15 cellular contexts compared by ENCODE assay signal in the genomic region with DNA sequence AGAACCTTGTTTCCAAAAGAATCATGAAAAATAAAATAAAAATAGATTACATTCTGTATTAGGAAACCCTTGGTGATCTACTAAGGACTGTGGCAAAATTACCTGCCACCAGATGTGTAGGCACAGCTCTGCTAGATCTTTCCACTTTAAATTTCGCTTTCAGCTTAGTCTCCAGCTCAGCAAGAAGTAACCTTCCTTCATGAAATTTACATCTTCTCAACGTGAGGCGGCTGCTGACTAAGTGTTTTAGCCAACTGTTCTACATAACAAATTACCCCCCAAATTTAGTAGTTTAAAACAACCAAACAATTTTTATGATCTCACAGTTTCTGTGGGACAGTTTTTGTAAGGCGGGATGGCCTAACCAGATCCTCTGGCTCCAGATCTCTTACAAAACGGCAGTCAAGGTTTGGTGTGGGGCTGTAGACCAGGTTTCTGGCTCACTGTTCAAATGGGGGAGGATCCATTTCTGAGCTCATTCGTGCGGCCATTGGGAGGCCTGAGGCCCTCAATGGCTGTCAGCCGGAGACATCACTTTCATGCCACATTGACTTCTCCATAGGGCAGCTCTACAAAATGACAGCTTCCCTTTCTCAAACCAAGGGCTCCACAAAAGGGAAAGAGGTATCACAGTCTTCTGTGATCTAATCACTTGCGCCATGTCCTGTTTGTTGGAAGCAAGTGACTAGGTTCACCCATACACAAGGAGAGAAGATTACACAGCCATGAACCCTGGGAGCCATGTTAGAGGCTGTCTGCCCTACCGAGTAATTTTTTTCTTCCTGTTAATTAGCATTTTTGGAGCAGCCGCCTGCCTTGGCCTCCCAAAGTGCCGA. TPM values are rescaled to one million over a fixed set of nuclear protein-coding genes. Genes with fewer than 3 reads are reported as not detected.
DNase-seq lines count a peak whose midpoint lies in the region; ATAC-seq lines count a peak whose summit lies in the region.
"Had no signal": no experiment of that assay in that cellular context is flagged by ENCODE, and none has a peak within 500 bp of the region (broad histone marks: within the 10 kb centered on the region; RNA-seq: fewer than 3 reads in every experiment).

No MANE protein-coding gene starts in this region.

- ATAC-seq in GM18517 (IDR thresholded peaks at IDR 0.05; ENCODE audit: unreplicated experiment) (peak; percentile 33), HG03025 (IDR thresholded peaks at IDR 0.05; ENCODE audit: low FRiP score, unreplicated experiment) (peak; percentile 38), GM18858 (IDR thresholded peaks at IDR 0.05; ENCODE audit: unreplicated experiment) (no peak)
- ATAC-seq: activated naive CD8-positive, alpha-beta T cell treated with anti-CD3 and anti-CD28 coated beads, Interleukin-2, amount 50 U/mL, for 24 hours; heart right ventricle had no signal

- H3K9ac ChIP-seq in SK-N-MC (ENCODE audit: insufficient read length): peak overlapping the region; percentile 63

- no peaks in the 10 kb centered on the region for H3K9me3 ChIP-seq in SK-N-MC (ENCODE audit: low read depth, low read length)
- H3K9me3 ChIP-seq: heart right ventricle, upper lobe of left lung had no signal

- peak overlapping the region; percentile 95 for H3K27ac ChIP-seq in SK-N-MC
- H3K27ac ChIP-seq: epithelial cell of prostate, upper lobe of left lung had no signal

- H3K4me3 ChIP-seq in SK-N-MC: 0 out of 2 replicates have a peak overlapping the region, but pooled peaks have one; percentile 34
- H3K4me3 ChIP-seq: heart right ventricle, upper lobe of left lung had no signal

- DNase-seq in AML-193 (lab: John Stamatoyannopoulos, UW) (peak; percentile 5 to 7), SK-N-MC (ENCODE audit: low read depth, low spot score) (peak; percentile 28), H4 (ENCODE audit: low spot score) (no peak), NCI-H345 treated with DMSO at 0.1 percent for 48 hours (lab: John Stamatoyannopoulos, UW; ENCODE audit: unreplicated experiment) (no peak), glomerular visceral epithelial cell (ENCODE audit: extremely low spot score) (no peak)
- DNase-seq: activated naive CD8-positive, alpha-beta T cell treated with anti-CD3 and anti-CD28 coated beads, Interleukin-2, amount 50 U/mL, for 24 hours; heart right ventricle; NCI-H1436 treated with DMSO at 0.1 percent for 48 hours; NCI-H510A treated with DMSO at 0.1 percent for 48 hours; posterior cingulate gyrus; upper lobe of left lung had no signal

- no peaks in the 10 kb centered on the region for H3K36me3 ChIP-seq in SK-N-MC (ENCODE audit: insufficient read depth, low read length)
- H3K36me3 ChIP-seq: heart right ventricle, upper lobe of left lung had no signal

RNA-seq across cellular contexts. Expression of gene GOLPH3, which starts 32.9 kb away (rescaled TPM):
- total RNA-seq in H4 (2014; rRNA removed; shearing (Covaris generic)): 41.1 and 52.2 TPM in 2 replicates

Comparison
In these comparisons a context has a peak if more than half of its experiments do, and no peak if none do; other contexts are left out.
1. DNase-seq: peak in AML-193 (2 of 2) and SK-N-MC (single experiment); none in H4 (single experiment), NCI-H345 treated with DMSO at 0.1 percent for 48 hours (single experiment) and glomerular visceral epithelial cell (single experiment).